21 cellular contexts compared by ENCODE assay signal in the genomic region with DNA sequence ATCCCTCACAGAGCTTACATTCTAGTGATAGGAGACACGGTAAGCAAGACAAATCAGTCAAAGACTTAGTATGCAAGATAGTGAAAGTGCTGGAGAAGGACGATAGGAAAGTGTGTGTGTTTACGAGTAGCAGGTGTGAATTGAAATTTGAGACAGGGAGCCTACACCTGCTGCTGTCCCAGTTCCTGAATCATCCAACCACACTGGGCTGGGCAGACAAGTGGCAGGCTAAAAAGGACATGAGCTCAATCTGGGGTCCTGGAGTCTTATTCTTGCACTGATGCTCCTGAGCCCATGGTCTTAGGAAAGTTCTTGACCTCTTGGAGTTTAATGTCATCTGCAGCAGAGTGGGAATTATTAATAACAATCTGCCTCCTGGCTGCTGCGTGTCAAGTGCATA. TPM values are rescaled to one million over a fixed set of nuclear protein-coding genes. Genes with fewer than 3 reads are reported as not detected.
DNase-seq lines count a peak whose midpoint lies in the region; ATAC-seq and TF ChIP-seq lines count a peak whose summit lies in the region.
"Had no signal": no experiment of that assay in that cellular context is flagged by ENCODE, and none has a peak within 500 bp of the region (broad histone marks: within the 10 kb centered on the region; RNA-seq: fewer than 3 reads in every experiment).

No MANE protein-coding gene starts in this region.

- peak overlapping the region; percentile 5 for H3K27ac ChIP-seq in skeletal muscle tissue (ENCODE audit: low read depth, low read length)
- H3K27ac ChIP-seq: body of pancreas, coronary artery, epithelial cell of prostate, vagina had no signal

- no peak overlapping the region for H3K4me3 ChIP-seq in skeletal muscle tissue (ENCODE audit: low read length in 3 of 3)
- no peak overlapping the region for H3K4me3 ChIP-seq in BE2C (ENCODE audit: low read depth, low read length)
- H3K4me3 ChIP-seq: body of pancreas, coronary artery, vagina had no signal

- peaks cover 16 to 45% (median 41%) of the 10 kb centered on the region in 3 donors for H3K4me1 ChIP-seq in skeletal muscle tissue (ENCODE audit: control insufficient read depth in 3 of 3, insufficient read depth in 3 of 3, low read length in 3 of 3)
- no peaks in the 10 kb centered on the region for H3K4me1 ChIP-seq in BE2C
- H3K4me1 ChIP-seq: vagina had no signal

- H3K9ac ChIP-seq in skeletal muscle tissue (ENCODE audit: low read depth in 1 of 3, low read length in 3 of 3) = no peak overlapping the region
- H3K9ac ChIP-seq: SK-N-SH had no signal

- H3K27me3 Mint-ChIP-seq in T-helper 17 cell = peaks cover 20% of the 10 kb centered on the region
- H3K27me3 Mint-ChIP-seq: activated naive CD8-positive, alpha-beta T cell; CD4-positive, CD25-positive, alpha-beta regulatory T cell had no signal

- H3K36me3 ChIP-seq in skeletal muscle tissue (ENCODE audit: control insufficient read depth in 3 of 3, insufficient read depth in 3 of 3, low read length in 3 of 3) (no peaks in the 10 kb centered on the region), BE2C (no peaks in the 10 kb centered on the region)
- H3K36me3 ChIP-seq: vagina had no signal

- H3K4me3 Mint-ChIP-seq in T-helper 17 cell = no peak overlapping the region
- H3K4me3 Mint-ChIP-seq: activated naive CD8-positive, alpha-beta T cell; CD4-positive, CD25-positive, alpha-beta regulatory T cell; nephron had no signal

- TF ChIP-seq CTCF in BE2C (IDR thresholded peaks at IDR 0.05; ENCODE audit: low read depth, low read length) = no peak

- H3K27me3 ChIP-seq in skeletal muscle tissue (ENCODE audit: control insufficient read depth in 3 of 3, insufficient read depth in 3 of 3, low read length in 3 of 3) (no peaks in the 10 kb centered on the region), BE2C (no peaks in the 10 kb centered on the region)
- H3K27me3 ChIP-seq: body of pancreas, vagina had no signal

- peak overlapping the region; percentile 16 for H3K27ac Mint-ChIP-seq in T-helper 17 cell
- H3K27ac Mint-ChIP-seq: activated naive CD8-positive, alpha-beta T cell; CD4-positive, CD25-positive, alpha-beta regulatory T cell; nephron had no signal

- no peaks in the 10 kb centered on the region for H3K9me3 ChIP-seq in T-helper 17 cell (ENCODE audit: control insufficient read depth, low read length, poor library complexity, severe bottlenecking)
- no peaks in the 10 kb centered on the region for H3K9me3 ChIP-seq in skeletal muscle tissue (ENCODE audit: control insufficient read depth in 3 of 3, low read length in 3 of 3)
- H3K9me3 ChIP-seq in BE2C = no peaks in the 10 kb centered on the region
- H3K9me3 ChIP-seq: body of pancreas, SK-N-SH, vagina had no signal

- DNase-seq in NCI-H524 (lab: John Stamatoyannopoulos, UW) (peak; percentile 5 to 58), NCI-H524 treated with DMSO at 0.1 percent for 48 hours (lab: John Stamatoyannopoulos, UW) (no peak), NCI-H2196 (lab: John Stamatoyannopoulos, UW; ENCODE audit: unreplicated experiment) (peak; percentile 7), T-helper 17 cell (no peak), BE2C (no peak), islet precursor cell (no peak)
- DNase-seq in stimulated activated CD4-positive, alpha-beta T cell treated with anti-CD3 and anti-CD28 coated beads, Interleukin-4, amount 100 ng/mL, for 4 hours = no peak
- DNase-seq: ACHN; activated CD4-positive, alpha-beta T cell treated with anti-CD3 and anti-CD28 coated beads, Interleukin-2, amount 50 U/mL, for 1 hour; CD4-positive, CD25-positive, alpha-beta regulatory T cell; NCI-H1930; PC-3; SK-N-SH had no signal

- H3K4me1 Mint-ChIP-seq in T-helper 17 cell = peaks cover 4% of the 10 kb centered on the region
- H3K4me1 Mint-ChIP-seq: CD4-positive, CD25-positive, alpha-beta regulatory T cell had no signal

- H3K36me3 Mint-ChIP-seq in T-helper 17 cell (ENCODE audit: low read depth) = no peaks in the 10 kb centered on the region
- H3K36me3 Mint-ChIP-seq: activated naive CD8-positive, alpha-beta T cell; CD4-positive, CD25-positive, alpha-beta regulatory T cell had no signal

- ATAC-seq in T-helper 17 cell = no peak
- ATAC-seq: body of pancreas, PC-3 had no signal

RNA-seq across cellular contexts. Expression of gene RBP3, which starts 16.2 kb away (rescaled TPM):
- total RNA-seq in T-helper 17 cell = not detected
- not detected for total RNA-seq in skeletal muscle tissue
- polyA plus RNA-seq in BE2C (2012; ENCODE audit: insufficient read depth, insufficient read length, low read depth) = not detected
- total RNA-seq: body of pancreas; CD4-positive, CD25-positive, alpha-beta regulatory T cell; lung microvascular endothelial cell; PC-3; vagina had no signal
- polyA plus RNA-seq: CD4-positive, CD25-positive, alpha-beta regulatory T cell; SK-N-SH had no signal

RNA-seq across cellular contexts. Expression of gene ZNF488, which starts 19.7 kb away (rescaled TPM):
- not detected for total RNA-seq in T-helper 17 cell
- 1.6 TPM for total RNA-seq in skeletal muscle tissue
- not detected for polyA plus RNA-seq in BE2C (2012; ENCODE audit: insufficient read depth, insufficient read length, low read depth)
- total RNA-seq: CD4-positive, CD25-positive, alpha-beta regulatory T cell; vagina had no signal
- polyA plus RNA-seq: CD4-positive, CD25-positive, alpha-beta regulatory T cell had no signal

RNA-seq across cellular contexts. Expression of gene GDF2, which starts 42.1 kb away (rescaled TPM):
- not detected for total RNA-seq in T-helper 17 cell
- not detected for total RNA-seq in skeletal muscle tissue
- polyA plus RNA-seq in BE2C (2012; ENCODE audit: insufficient read depth, insufficient read length, low read depth) = not detected
- total RNA-seq: body of pancreas; CD4-positive, CD25-positive, alpha-beta regulatory T cell; lung microvascular endothelial cell; PC-3; vagina had no signal
- polyA plus RNA-seq: CD4-positive, CD25-positive, alpha-beta regulatory T cell; SK-N-SH had no signal

Comparison
In these comparisons a context has a peak if more than half of its experiments do, and no peak if none do; other contexts are left out.
1. DNase-seq: peak in NCI-H524 (2 of 2) and NCI-H2196 (single experiment); none in NCI-H524 treated with DMSO at 0.1 percent for 48 hours (single experiment), T-helper 17 cell (0 of 3), BE2C (single experiment), islet precursor cell (single experiment) and stimulated activated CD4-positive, alpha-beta T cell treated with anti-CD3 and anti-CD28 coated beads, Interleukin-4, amount 100 ng/mL, for 4 hours (0 of 2).